17 cellular contexts compared by ENCODE assay signal in the genomic region with DNA sequence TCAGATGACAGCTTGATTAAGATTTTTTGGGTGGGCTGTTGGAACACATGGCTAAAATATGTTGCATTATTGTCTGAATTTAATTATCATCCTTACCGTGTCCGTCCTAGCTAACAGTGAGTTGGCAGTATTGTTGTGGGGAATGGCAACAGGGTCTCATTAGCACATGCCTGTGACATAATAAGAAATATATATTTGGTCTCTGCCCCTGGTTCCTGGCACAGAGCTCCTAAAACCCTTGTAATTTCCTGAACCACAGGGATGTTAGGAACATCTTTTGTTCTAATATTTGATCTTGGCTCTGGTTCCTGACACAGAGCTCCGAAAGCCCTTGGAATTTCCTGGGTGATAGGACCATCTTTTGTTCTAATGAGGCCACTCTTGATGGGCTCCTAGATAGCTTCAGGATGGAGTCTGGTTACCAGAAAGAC.
DNase-seq lines count a peak whose midpoint lies in the region; ATAC-seq, FAIRE-seq and TF ChIP-seq lines count a peak whose summit lies in the region.
"Had no signal": no experiment of that assay in that cellular context is flagged by ENCODE, and none has a peak within 500 bp of the region (broad histone marks: within the 10 kb centered on the region; RNA-seq: fewer than 3 reads in every experiment).

No MANE protein-coding gene starts in this region.

- 70 to 71% methylated on average over 3 of the region's 3 CpGs for WGBS in thyroid gland, 2 donors

- H3K9me3 Mint-ChIP-seq in naive thymus-derived CD4-positive, alpha-beta T cell = peaks cover 0 to 9% (median 5%) of the 10 kb centered on the region in 11 donors

- H3K4me3 Mint-ChIP-seq in naive thymus-derived CD4-positive, alpha-beta T cell = no peak overlapping the region
- H3K4me3 Mint-ChIP-seq: B cell had no signal

- H3K27me3 Mint-ChIP-seq in naive thymus-derived CD4-positive, alpha-beta T cell = no peaks in the 10 kb centered on the region
- H3K27me3 Mint-ChIP-seq: B cell had no signal

- CTCF ChIA-PET in naive thymus-derived CD4-positive, alpha-beta T cell (lab: Charles Lee) = no interaction called here

- no peak overlapping the region for H3K4me3 ChIP-seq in thyroid gland (replicated peaks in 1 of 3)
- H3K4me3 ChIP-seq in naive thymus-derived CD4-positive, alpha-beta T cell (ENCODE audit: low read length) = no peak overlapping the region
- H3K4me3 ChIP-seq: sigmoid colon, vagina had no signal

- H3K9me3 ChIP-seq in thyroid gland = no peaks in the 10 kb centered on the region
- H3K9me3 ChIP-seq in naive thymus-derived CD4-positive, alpha-beta T cell (ENCODE audit: control insufficient read depth in 2 of 3, low read length in 3 of 3) = no peaks in the 10 kb centered on the region
- H3K9me3 ChIP-seq: sigmoid colon, vagina had no signal

- peak overlapping the region in 2 of 9 donors; percentile 9 to 20 for H3K27ac Mint-ChIP-seq in naive thymus-derived CD4-positive, alpha-beta T cell
- H3K27ac Mint-ChIP-seq: B cell had no signal

- H3K4me1 Mint-ChIP-seq in naive thymus-derived CD4-positive, alpha-beta T cell = peaks cover 7 to 31% (median 15%) of the 10 kb centered on the region in 7 donors

- no peaks in the 10 kb centered on the region for H3K36me3 ChIP-seq in thyroid gland
- no peaks in the 10 kb centered on the region for H3K36me3 ChIP-seq in naive thymus-derived CD4-positive, alpha-beta T cell (ENCODE audit: control insufficient read depth in 2 of 3, insufficient read depth in 3 of 3, low read length in 3 of 3)
- H3K36me3 ChIP-seq: sigmoid colon, vagina had no signal

- no peak for ATAC-seq in naive thymus-derived CD4-positive, alpha-beta T cell

- TF ChIP-seq CTCF in thyroid gland (IDR thresholded peaks at IDR 0.05) = no peak

- H3K4me1 ChIP-seq in thyroid gland = peaks cover 10 to 23% of the 10 kb centered on the region in 2 donors
- H3K4me1 ChIP-seq in naive thymus-derived CD4-positive, alpha-beta T cell (ENCODE audit: control insufficient read depth in 2 of 2, insufficient read depth in 2 of 2, low read length in 2 of 2) = peaks cover 6 to 10% of the 10 kb centered on the region in 2 donors
- H3K4me1 ChIP-seq: sigmoid colon had no signal

- intact Hi-C loops in thyroid gland (cut with DNase I) = no loop called here
- intact Hi-C loops in naive thymus-derived CD4-positive, alpha-beta T cell (cut with micrococcal nuclease) = no loop called here

- DNase-seq in HTR-8/SVneo (ENCODE audit: insufficient read length, low spot score) (no peak), NCI-H2196 treated with DMSO at 0.1 percent for 48 hours (lab: John Stamatoyannopoulos, UW; ENCODE audit: unreplicated experiment) (peak; percentile 33), cerebellar cortex (ENCODE audit: low spot score) (peak; percentile 5), thyroid gland (no peak), hepatic stellate cell (ENCODE audit: low spot score) (no peak)
- DNase-seq in naive thymus-derived CD4-positive, alpha-beta T cell = no peak
- DNase-seq in stimulated activated CD8-positive, alpha-beta memory T cell treated with anti-CD3 and anti-CD28 coated beads, Interleukin-4, amount 100 ng/mL, for 48 hours = no peak
- DNase-seq: activated CD4-positive, alpha-beta T cell treated with anti-CD3 and anti-CD28 coated beads, Interleukin-2, amount 50 U/mL, for 1 hour; aorta; cortex of kidney; Karpas-422; NCI-H1048; NCI-H226; sigmoid colon had no signal

- H3K27me3 ChIP-seq in thyroid gland = no peaks in the 10 kb centered on the region
- no peaks in the 10 kb centered on the region for H3K27me3 ChIP-seq in naive thymus-derived CD4-positive, alpha-beta T cell (ENCODE audit: control insufficient read depth in 2 of 2, insufficient read depth in 2 of 2, low read length in 2 of 2)
- H3K27me3 ChIP-seq: sigmoid colon, vagina had no signal

- POLR2A ChIA-PET in naive thymus-derived CD4-positive, alpha-beta T cell (lab: Charles Lee) = no interaction called here

- peak overlapping the region in 2 of 3 donors; percentile 11 to 34 for H3K27ac ChIP-seq in thyroid gland
- no peak overlapping the region for H3K27ac ChIP-seq in naive thymus-derived CD4-positive, alpha-beta T cell (ENCODE audit: low read depth, low read length)
- H3K27ac ChIP-seq: sigmoid colon, vagina had no signal

- TF ChIP-seq POLR2A in thyroid gland (IDR thresholded peaks at IDR 0.05) = no peak

- peak; percentile 90 for FAIRE-seq in HTR-8/SVneo (lab: Jason Lieb, UNC)
- FAIRE-seq: D721Med had no signal

- H3K36me3 Mint-ChIP-seq in naive thymus-derived CD4-positive, alpha-beta T cell = peaks cover 9 to 46% (median 27%) of the 10 kb centered on the region in 5 donors

Comparison
In these comparisons a context has a peak if more than half of its experiments do, and no peak if none do; other contexts are left out.
1. DNase-seq: peak in NCI-H2196 treated with DMSO at 0.1 percent for 48 hours (single experiment) and cerebellar cortex (single experiment); none in HTR-8/SVneo (single experiment), thyroid gland (0 of 2), hepatic stellate cell (single experiment), naive thymus-derived CD4-positive, alpha-beta T cell (0 of 9) and stimulated activated CD8-positive, alpha-beta memory T cell treated with anti-CD3 and anti-CD28 coated beads, Interleukin-4, amount 100 ng/mL, for 48 hours (single experiment).